Comparison of ENCODE assay signal across 35 cellular contexts in genomic region chr12:75120202-75120774, GRCh38.
A peak's percentile ranks its signal among the peaks of the same experiment; 100 is the strongest.
DNase-seq lines count a peak whose midpoint lies in the region; ATAC-seq, FAIRE-seq and TF ChIP-seq lines count a peak whose summit lies in the region.
"Had no signal": no experiment of that assay in that cellular context is flagged by ENCODE, and none has a peak within 500 bp of the region (broad histone marks: within the 10 kb centered on the region; RNA-seq: fewer than 3 reads in every experiment).

No MANE protein-coding gene starts in this region.

- H3K4me3 ChIP-seq in A673 (ENCODE audit: low read depth, low read length, poor library complexity, severe bottlenecking): no peak overlapping the region
- H3K4me3 ChIP-seq in spleen: no peak overlapping the region
- H3K4me3 ChIP-seq: coronary artery, HAP-1, left lung, right atrium auricular region, thyroid gland, vagina had no signal

- H3K27me3 ChIP-seq in A673 (replicated peaks; ENCODE audit: insufficient read depth, low read depth, low read length, poor library complexity) (no peaks in the 10 kb centered on the region), spleen (replicated peaks in 1 of 7) (no peaks in the 10 kb centered on the region)
- H3K27me3 ChIP-seq: left lung, right atrium auricular region, thyroid gland, vagina had no signal

- H3K36me3 ChIP-seq in A673 (ENCODE audit: insufficient read depth, low read length, poor library complexity, severe bottlenecking) (no peaks in the 10 kb centered on the region), spleen (no peaks in the 10 kb centered on the region)
- H3K36me3 ChIP-seq: HAP-1, left lung, right atrium auricular region, thyroid gland, vagina had no signal

- H3K9me3 Mint-ChIP-seq in nephron: no peaks in the 10 kb centered on the region
- H3K9me3 Mint-ChIP-seq in activated naive CD4-positive, alpha-beta T cell treated with anti-CD3 and anti-CD28 coated beads for 36 hours: no peaks in the 10 kb centered on the region
- H3K9me3 Mint-ChIP-seq: activated T-helper 1 cell treated with anti-CD3 and anti-CD28 coated beads, Interleukin-12 subunit alpha, Interleukin-12 subunit beta, Interleukin-2, Interleukin-4 antibody, amounts not matched to agents 30 ng/mL and 10 ng/mL and 1 ng/mL, durations not matched to agents 14 hours and 24 hours and 36 hours; memory B cell; T-helper 1 cell treated with Interleukin-12 subunit alpha and Interleukin-12 subunit beta and Interleukin-4 antibody, amounts not matched to agents 30 μg/mL and 1 μg/mL, for 36 hours had no signal

- no peak for FAIRE-seq in HTR-8/SVneo (lab: Jason Lieb, UNC)
- FAIRE-seq: islet of Langerhans, TTC549 had no signal

- no peaks in the 10 kb centered on the region for H3K27me3 Mint-ChIP-seq in nephron (ENCODE audit: low read depth)
- H3K27me3 Mint-ChIP-seq in activated naive CD4-positive, alpha-beta T cell treated with anti-CD3 and anti-CD28 coated beads for 36 hours (ENCODE audit: low read depth): no peaks in the 10 kb centered on the region
- H3K27me3 Mint-ChIP-seq: CD8-positive, alpha-beta memory T cell; memory B cell; stimulated activated naive CD8-positive, alpha-beta T cell treated with anti-CD3 and anti-CD28 coated beads, Interleukin-15, amount 100 ng/mL, for 72 hours had no signal

- H3K27ac ChIP-seq in A673 (ENCODE audit: low read depth, low read length, poor library complexity, severe bottlenecking) (no peak overlapping the region), spleen (no peak overlapping the region)
- H3K27ac ChIP-seq: coronary artery, epithelial cell of prostate, left lung, parathyroid adenoma, right atrium auricular region, thyroid gland, vagina had no signal

- H3K4me1 Mint-ChIP-seq in nephron: peaks cover 59% of the 10 kb centered on the region
- H3K4me1 Mint-ChIP-seq in activated naive CD4-positive, alpha-beta T cell treated with anti-CD3 and anti-CD28 coated beads for 36 hours (ENCODE audit: low read depth): no peaks in the 10 kb centered on the region
- H3K4me1 Mint-ChIP-seq: CD8-positive, alpha-beta memory T cell; memory B cell; stimulated activated naive CD8-positive, alpha-beta T cell treated with anti-CD3 and anti-CD28 coated beads, Interleukin-15, amount 100 ng/mL, for 72 hours had no signal

- no peak overlapping the region for H3K4me3 Mint-ChIP-seq in nephron
- no peak overlapping the region for H3K4me3 Mint-ChIP-seq in activated naive CD4-positive, alpha-beta T cell treated with anti-CD3 and anti-CD28 coated beads for 36 hours
- H3K4me3 Mint-ChIP-seq: activated T-helper 1 cell treated with anti-CD3 and anti-CD28 coated beads, Interleukin-12 subunit alpha, Interleukin-12 subunit beta, Interleukin-2, Interleukin-4 antibody, amounts not matched to agents 30 ng/mL and 10 ng/mL and 1 ng/mL, durations not matched to agents 14 hours and 24 hours and 36 hours; CD8-positive, alpha-beta memory T cell; memory B cell; stimulated activated naive CD8-positive, alpha-beta T cell treated with anti-CD3 and anti-CD28 coated beads, Interleukin-15, amount 100 ng/mL, for 72 hours; T-helper 1 cell treated with Interleukin-12 subunit alpha and Interleukin-12 subunit beta and Interleukin-4 antibody, amounts not matched to agents 30 μg/mL and 1 μg/mL, for 36 hours had no signal

- TF ChIP-seq CTCF in A673 (conservative IDR thresholded peaks at IDR 0.05; ENCODE audit: low read depth, low read length): no peak
- no peak for TF ChIP-seq CTCF in nephron (IDR thresholded peaks at IDR 0.05; ENCODE audit: unreplicated experiment in 3 of 3)
- TF ChIP-seq CTCF in spleen (IDR thresholded peaks at IDR 0.05 in 8 of 11, conservative IDR thresholded peaks at IDR 0.05 in 3 of 11): no peak

- no peaks in the 10 kb centered on the region for H3K36me3 Mint-ChIP-seq in nephron (ENCODE audit: low read depth)
- no peaks in the 10 kb centered on the region for H3K36me3 Mint-ChIP-seq in activated naive CD4-positive, alpha-beta T cell treated with anti-CD3 and anti-CD28 coated beads for 36 hours (ENCODE audit: low read depth)
- H3K36me3 Mint-ChIP-seq: CD8-positive, alpha-beta memory T cell; memory B cell had no signal

- BruUV-seq in A673 (replicated peaks; lab: Mats Ljungman, UMichigan): no TSS peak

- WGBS in spleen, 5 donors: 61 to 79% (median 68%) methylated on average over 2 of the region's 2 CpGs

- DNase-seq in A673 (ENCODE audit: low spot score): peak; percentile 37
- DNase-seq in HTR-8/SVneo (ENCODE audit: insufficient read length, low spot score): peak; percentile 10
- DNase-seq in astrocyte of the hippocampus (ENCODE audit: low read depth, low spot score): peak; percentile 11
- no peak for DNase-seq in NOMO-1 treated with DMSO at 0.1 percent for 48 hours (lab: John Stamatoyannopoulos, UW; ENCODE audit: unreplicated experiment)
- DNase-seq in activated naive CD4-positive, alpha-beta T cell treated with anti-CD3 and anti-CD28 coated beads for 36 hours: no peak
- DNase-seq in spleen: no peak
- DNase-seq: activated CD4-positive, alpha-beta T cell treated with anti-CD3 and anti-CD28 coated beads, Interleukin-2, amount 50 U/mL, for 4 hours; activated naive CD4-positive, alpha-beta T cell treated with Interleukin-2 at 50 U/mL for 16 hours; amniotic stem cell; caudate nucleus; CD8-positive, alpha-beta memory T cell; DMS153; effector CD8-positive, alpha-beta T cell; glutamatergic neuron; left lung; NCI-H1092; NCI-H187 treated with DMSO at 0.1 percent for 48 hours; stimulated activated CD8-positive, alpha-beta memory T cell treated with anti-CD3 and anti-CD28 coated beads, Interleukin-4, amount 100 ng/mL, for 48 hours; stimulated activated naive CD8-positive, alpha-beta T cell treated with anti-CD3 and anti-CD28 coated beads, Interleukin-15, amount 100 ng/mL, for 72 hours; thyroid gland had no signal

- TF ChIP-seq POLR2A in spleen (IDR thresholded peaks at IDR 0.05): no peak

- ATAC-seq in HG02870 (IDR thresholded peaks at IDR 0.05; ENCODE audit: unreplicated experiment): no peak
- ATAC-seq: left lung; Right ventricle myocardium inferior; SK-N-SH treated with all-trans-retinoic acid at 6 μM for 48 hours; stimulated activated naive CD8-positive, alpha-beta T cell treated with anti-CD3 and anti-CD28 coated beads, Interleukin-15, amount 100 ng/mL, for 72 hours had no signal

- H3K4me1 ChIP-seq in A673 (ENCODE audit: insufficient read depth, low read length, poor library complexity, severe bottlenecking) (peaks cover 18% of the 10 kb centered on the region), spleen (no peaks in the 10 kb centered on the region)
- H3K4me1 ChIP-seq: HAP-1, left lung, parathyroid adenoma, right atrium auricular region, thyroid gland, vagina had no signal

- CTCF ChIA-PET in A673 (lab: Charles Lee): no interaction called here
- CTCF ChIA-PET in activated naive CD4-positive, alpha-beta T cell treated with anti-CD3 and anti-CD28 coated beads for 36 hours (lab: Charles Lee): interaction anchor here (0.5 kb wide), 1 partner anchor 167 kb away, joined by 3 read pairs; no protein-coding TSS in a partner anchor

- POLR2A ChIA-PET in A673 (lab: Charles Lee; ENCODE audit: low non-redundant PET): interaction anchor here (0.6 kb wide), 1 partner anchor 30 kb away, joined by 4 read pairs; no protein-coding TSS in a partner anchor

- H3K27ac Mint-ChIP-seq in nephron: peak overlapping the region; percentile 77 to 89 (median 85)
- H3K27ac Mint-ChIP-seq in activated naive CD4-positive, alpha-beta T cell treated with anti-CD3 and anti-CD28 coated beads for 36 hours: no peak overlapping the region
- H3K27ac Mint-ChIP-seq: activated T-helper 1 cell treated with anti-CD3 and anti-CD28 coated beads, Interleukin-12 subunit alpha, Interleukin-12 subunit beta, Interleukin-2, Interleukin-4 antibody, amounts not matched to agents 30 ng/mL and 10 ng/mL and 1 ng/mL, durations not matched to agents 14 hours and 24 hours and 36 hours; CD8-positive, alpha-beta memory T cell; memory B cell; stimulated activated naive CD8-positive, alpha-beta T cell treated with anti-CD3 and anti-CD28 coated beads, Interleukin-15, amount 100 ng/mL, for 72 hours; T-helper 1 cell treated with Interleukin-12 subunit alpha and Interleukin-12 subunit beta and Interleukin-4 antibody, amounts not matched to agents 30 μg/mL and 1 μg/mL, for 36 hours had no signal

- intact Hi-C loops in A673 (cut with micrococcal nuclease; ENCODE audit: unreplicated experiment): no loop called here
- intact Hi-C loops in activated naive CD4-positive, alpha-beta T cell treated with anti-CD3 and anti-CD28 coated beads for 36 hours (cut with micrococcal nuclease): no loop called here
- intact Hi-C loops in spleen (cut with DNase I; ENCODE audit: low total_unique reads): no loop called here

- no peaks in the 10 kb centered on the region for H3K9me3 ChIP-seq in A673 (ENCODE audit: low read depth, low read length, poor library complexity, severe bottlenecking)
- no peaks in the 10 kb centered on the region for H3K9me3 ChIP-seq in spleen
- H3K9me3 ChIP-seq: HAP-1, left lung, right atrium auricular region, thyroid gland, vagina had no signal

Comparison
In these comparisons a context has a peak if more than half of its experiments do, and no peak if none do; other contexts are left out.
1. DNase-seq: peak in A673 (single experiment), HTR-8/SVneo (single experiment) and astrocyte of the hippocampus (single experiment); none in NOMO-1 treated with DMSO at 0.1 percent for 48 hours (single experiment), activated naive CD4-positive, alpha-beta T cell treated with anti-CD3 and anti-CD28 coated beads for 36 hours (single experiment) and spleen (single experiment).